18 cellular contexts compared by ENCODE assay signal in genomic region chr4:126269106-126269505, GRCh38.
DNase-seq lines count a peak whose midpoint lies in the region; ATAC-seq and TF ChIP-seq lines count a peak whose summit lies in the region.
"Had no signal": no experiment of that assay in that cellular context is flagged by ENCODE, and none has a peak within 500 bp of the region (broad histone marks: within the 10 kb centered on the region; RNA-seq: fewer than 3 reads in every experiment).

No MANE protein-coding gene starts in this region.

- no peak overlapping the region for H2AFZ ChIP-seq in ACC112 (ENCODE audit: low read length, unreplicated experiment)

- CTCF ChIA-PET in activated CD8-positive, alpha-beta T cell treated with anti-CD3 and anti-CD28 coated beads, Interleukin-2, amount 10 ng/mL, durations not matched to agents 7 days and 5 days (lab: Charles Lee), result no interaction called here

- no peaks in the 10 kb centered on the region for H3K36me3 Mint-ChIP-seq in activated CD8-positive, alpha-beta T cell treated with anti-CD3 and anti-CD28 coated beads, Interleukin-2, amount 10 ng/mL, durations not matched to agents 7 days and 5 days (ENCODE audit: low read depth)

- H3K4me3 ChIP-seq in ACC112 (ENCODE audit: low read depth, low read length) (no peak overlapping the region), fibroblast of villous mesenchyme (ENCODE audit: low read depth, low read length) (no peak overlapping the region)
- H3K4me3 ChIP-seq: HAP-1 had no signal

- TF ChIP-seq CTCF in fibroblast of villous mesenchyme (IDR thresholded peaks at IDR 0.05; ENCODE audit: insufficient read depth, low read depth, low read length), result no peak

- H3K79me2 ChIP-seq in ACC112 (ENCODE audit: control insufficient read depth, insufficient read depth, low read length, unreplicated experiment), result no peaks in the 10 kb centered on the region

- POLR2A ChIA-PET in activated CD8-positive, alpha-beta T cell treated with anti-CD3 and anti-CD28 coated beads, Interleukin-2, amount 10 ng/mL, durations not matched to agents 7 days and 5 days (lab: Charles Lee), result no interaction called here

- H3K27me3 Mint-ChIP-seq in activated CD8-positive, alpha-beta T cell treated with anti-CD3 and anti-CD28 coated beads, Interleukin-2, amount 10 ng/mL, durations not matched to agents 7 days and 5 days (ENCODE audit: low read depth), result no peaks in the 10 kb centered on the region

- peaks cover 26% of the 10 kb centered on the region for H3K4me1 ChIP-seq in ACC112 (ENCODE audit: control insufficient read depth, insufficient read depth, low read length, unreplicated experiment)

- no peaks in the 10 kb centered on the region for H3K4me1 Mint-ChIP-seq in activated CD8-positive, alpha-beta T cell treated with anti-CD3 and anti-CD28 coated beads, Interleukin-2, amount 10 ng/mL, durations not matched to agents 7 days and 5 days (ENCODE audit: low read depth)

- H3K4me3 Mint-ChIP-seq in activated CD8-positive, alpha-beta T cell treated with anti-CD3 and anti-CD28 coated beads, Interleukin-2, amount 10 ng/mL, durations not matched to agents 7 days and 5 days, result no peak overlapping the region

- H3K36me3 ChIP-seq in ACC112 (ENCODE audit: insufficient read depth, low read length), result no peaks in the 10 kb centered on the region
- H3K36me3 ChIP-seq: HAP-1 had no signal

- DNase-seq in amniotic epithelial cell (ENCODE audit: low read depth) (peak; percentile 46), fibroblast of villous mesenchyme (ENCODE audit: low read depth) (peak; percentile 8), iris pigment epithelial cell (ENCODE audit: low read depth) (peak; percentile 49), NCI-H2171 (lab: John Stamatoyannopoulos, UW) (no peak), RKO (ENCODE audit: low spot score) (no peak)
- no peak for DNase-seq in activated CD4-positive, alpha-beta T cell treated with anti-CD3 and anti-CD28 coated beads, Interleukin-2, amount 50 U/mL, for 1 hour
- DNase-seq in activated CD8-positive, alpha-beta T cell treated with anti-CD3 and anti-CD28 coated beads, Interleukin-2, amount 10 ng/mL, durations not matched to agents 7 days and 5 days, result no peak
- DNase-seq: 8988T, DMS153, EL, NCI-H1092, NCI-H1694, NCI-H2107, SHP77 treated with DMSO at 0.1 percent for 48 hours had no signal

- H3K27ac ChIP-seq in ACC112 (ENCODE audit: low read depth, low read length), result peak overlapping the region; percentile 83; the same call in 1 of the 2 replicates
- H3K27ac ChIP-seq: C4-2B had no signal

- no peaks in the 10 kb centered on the region for H3K9me3 Mint-ChIP-seq in activated CD8-positive, alpha-beta T cell treated with anti-CD3 and anti-CD28 coated beads, Interleukin-2, amount 10 ng/mL, durations not matched to agents 7 days and 5 days (ENCODE audit: insufficient read depth)

- no peak for ATAC-seq in activated CD8-positive, alpha-beta T cell treated with anti-CD3 and anti-CD28 coated beads, Interleukin-2, amount 10 ng/mL, durations not matched to agents 7 days and 5 days
- ATAC-seq: Panc1 had no signal

- H3K27ac Mint-ChIP-seq in activated CD8-positive, alpha-beta T cell treated with anti-CD3 and anti-CD28 coated beads, Interleukin-2, amount 10 ng/mL, durations not matched to agents 7 days and 5 days, result no peak overlapping the region

- no peaks in the 10 kb centered on the region for H3K27me3 ChIP-seq in ACC112 (ENCODE audit: insufficient read depth, low read length)

Comparison
In these comparisons a context has a peak if more than half of its experiments do, and no peak if none do; other contexts are left out.
1. DNase-seq: peak in amniotic epithelial cell (single experiment), fibroblast of villous mesenchyme (single experiment) and iris pigment epithelial cell (single experiment); none in NCI-H2171 (single experiment), RKO (single experiment), activated CD4-positive, alpha-beta T cell treated with anti-CD3 and anti-CD28 coated beads, Interleukin-2, amount 50 U/mL, for 1 hour (single experiment) and activated CD8-positive, alpha-beta T cell treated with anti-CD3 and anti-CD28 coated beads, Interleukin-2, amount 10 ng/mL, durations not matched to agents 7 days and 5 days (single experiment).